ENCODE assay signal across 8 cellular contexts in the genomic region with DNA sequence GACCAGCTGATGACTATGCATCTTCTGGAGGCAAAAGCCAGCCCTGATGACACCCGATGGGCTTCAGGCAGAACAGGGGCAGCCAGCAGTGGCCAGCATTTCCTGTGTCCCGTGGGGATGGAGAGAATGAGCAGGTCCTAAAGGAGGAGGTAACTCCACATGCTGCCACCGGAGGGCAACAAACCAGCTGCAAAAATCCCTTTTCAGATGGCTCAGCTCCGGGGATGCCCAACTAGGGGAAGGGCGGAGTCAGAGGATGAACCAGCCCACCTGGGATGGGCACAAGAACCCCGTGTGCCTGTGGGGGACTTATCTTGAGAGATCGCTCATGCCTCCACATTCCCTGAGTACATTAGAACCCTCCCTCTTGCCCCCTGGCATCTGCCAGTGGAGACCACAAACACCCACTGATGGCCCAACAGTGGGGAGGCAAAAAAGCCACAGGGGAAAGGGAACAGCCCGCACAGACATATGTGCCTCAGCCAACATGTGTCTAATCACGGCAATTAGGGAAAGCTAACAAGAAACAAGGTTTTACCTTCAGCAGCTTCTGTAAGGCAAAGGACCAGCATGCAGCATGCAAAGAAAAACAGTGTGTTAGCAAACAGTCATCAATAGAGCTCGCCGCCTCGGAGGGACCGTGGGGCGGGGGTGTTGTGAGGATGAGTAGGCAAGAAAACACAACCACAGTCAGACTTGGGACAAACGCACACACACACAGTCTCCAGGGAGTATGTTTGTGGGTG.
DNase-seq lines count a peak whose midpoint lies in the region; ATAC-seq and TF ChIP-seq lines count a peak whose summit lies in the region.

No MANE protein-coding gene starts in this region.

- no peak overlapping the region for H2AK5ac ChIP-seq in H9 (ENCODE audit: insufficient read length, low read length)

- no peak overlapping the region for H2BK15ac ChIP-seq in H9 (ENCODE audit: low read depth, low read length)

- H3K9me3 Mint-ChIP-seq in H9 = no peaks in the 10 kb centered on the region; a peak in 1 of 5 replicates
- H3K9me3 Mint-ChIP-seq in stimulated activated effector memory CD8-positive, alpha-beta T cell treated with anti-CD3 and anti-CD28 coated beads, Interleukin-12 subunit alpha, Interleukin-12 subunit beta, amount 100 ng/mL, for 72 hours = no peaks in the 10 kb centered on the region

- no peaks in the 10 kb centered on the region for H3K79me2 ChIP-seq in H9 (ENCODE audit: insufficient read depth, low read length)
- no peaks in the 10 kb centered on the region for H3K79me2 ChIP-seq in hepatocyte

- CTCF ChIA-PET in BJ (lab: Yijun Ruan, JAX) = interaction anchor here (0.7 to 13.9 kb wide), 35 partner anchors 8 to 389 kb away, joined by 3 to 432 read pairs (median 5); a partner anchor contains a TSS

- POLR2A ChIA-PET in BJ (lab: Charles Lee) = no interaction called here

- no peak overlapping the region for H3T11ph ChIP-seq in H9 (ENCODE audit: low read length)

- no peak overlapping the region for H4K8ac ChIP-seq in H9 (replicated peaks; ENCODE audit: insufficient read length, low read depth, low read length)

- no peak overlapping the region for H3K14ac ChIP-seq in H9 (ENCODE audit: insufficient read depth, low read length)

- no CpG with 5 or more reads among the region's 15 CpGs for WGBS in H9 (ENCODE audit: extremely low coverage, insufficient read length, low lambda C conversion rate)
- 59% methylated on average over 14 of the region's 15 CpGs for WGBS in hepatocyte (ENCODE audit: low lambda C conversion rate, missing lambda C conversion rate)

- no peaks in the 10 kb centered on the region for H3K23me2 ChIP-seq in H9 (ENCODE audit: insufficient read length, low read depth, low read length, poor library complexity, severe bottlenecking)

- peak; percentile 32 for ATAC-seq in stimulated activated effector memory CD8-positive, alpha-beta T cell treated with anti-CD3 and anti-CD28 coated beads, Interleukin-12 subunit alpha, Interleukin-12 subunit beta, amount 100 ng/mL, for 72 hours

- H4K91ac ChIP-seq in H9 (ENCODE audit: insufficient read length, low read depth, low read length) = no peak overlapping the region

- peaks cover 2 to 16% (median 3%) of the 10 kb centered on the region in 3 experiments; a peak in 6 of 7 replicates for H3K36me3 Mint-ChIP-seq in H9 (ENCODE audit: insufficient read depth in 1 of 3, low read depth in 3 of 3)
- peaks cover 65% of the 10 kb centered on the region for H3K36me3 Mint-ChIP-seq in stimulated activated effector memory CD8-positive, alpha-beta T cell treated with anti-CD3 and anti-CD28 coated beads, Interleukin-12 subunit alpha, Interleukin-12 subunit beta, amount 100 ng/mL, for 72 hours

- H2BK20ac ChIP-seq in H9 (ENCODE audit: low read depth, low read length, poor library complexity, severe bottlenecking) = no peak overlapping the region

- H4K20me1 ChIP-seq in H9 (ENCODE audit: control insufficient read depth, insufficient read depth, insufficient read length) (no peaks in the 10 kb centered on the region), hepatocyte (ENCODE audit: insufficient read depth, poor library complexity, severe bottlenecking) (no peaks in the 10 kb centered on the region)

- no peak overlapping the region for H3K4ac ChIP-seq in H9 (ENCODE audit: low read depth, low read length)

- peaks cover 46% of the 10 kb centered on the region for H3K36me3 ChIP-seq in BJ (ENCODE audit: control insufficient read depth, insufficient read depth, low read length)
- no peaks in the 10 kb centered on the region for H3K36me3 ChIP-seq in hepatocyte (replicated peaks; ENCODE audit: insufficient read depth, low read depth)

- H3K4me1 ChIP-seq in H9 (ENCODE audit: insufficient read depth, low read length) (no peaks in the 10 kb centered on the region), hepatocyte (ENCODE audit: insufficient read depth) (no peaks in the 10 kb centered on the region)

- H3K4me3 ChIP-seq in BJ (ENCODE audit: low read depth, low read length) (no peak overlapping the region), hepatocyte (no peak overlapping the region)

- TF ChIP-seq CTCF in BJ (IDR thresholded peaks at IDR 0.05; ENCODE audit: insufficient read depth, low read depth, low read length) = peak; percentile 58
- peak; percentile 71 for TF ChIP-seq CTCF in H9 (conservative IDR thresholded peaks at IDR 0.05)
- TF ChIP-seq CTCF in hepatocyte (IDR thresholded peaks at IDR 0.05; ENCODE audit: poor library complexity) = peak; percentile 34

- H3K4me2 ChIP-seq in H9 (ENCODE audit: insufficient read depth, insufficient read length, low read length) (no peak overlapping the region), hepatocyte (no peak overlapping the region)

- no peaks in the 10 kb centered on the region for H3K79me1 ChIP-seq in H9 (ENCODE audit: insufficient read depth, low read depth, low read length, poor library complexity, severe bottlenecking)

- no peak overlapping the region for H3K27ac ChIP-seq in H9 (ENCODE audit: insufficient read length, low read depth, low read length)
- H3K27ac ChIP-seq in hepatocyte = no peak overlapping the region

- no peaks in the 10 kb centered on the region for H3K27me3 Mint-ChIP-seq in H9 (ENCODE audit: low read depth)

- DNase-seq in BJ (ENCODE audit: low read depth) (no peak), H9 (peak; percentile 90), NCI-H748 treated with DMSO at 0.1 percent for 48 hours (lab: John Stamatoyannopoulos, UW) (peak; percentile 83), hepatocyte (ENCODE audit: low spot score) (peak; percentile 52), cerebellum (ENCODE audit: low spot score) (no peak), NOMO-1 treated with DMSO at 0.1 percent for 48 hours (lab: John Stamatoyannopoulos, UW; ENCODE audit: unreplicated experiment) (no peak)
- peak; percentile 39 for DNase-seq in activated T-cell treated with anti-CD3 and anti-CD28 coated beads, Interleukin-2, amount 50 U/mL, for 1 hour
- peak in 1 of 2 donors; percentile 58 for DNase-seq in stimulated activated effector memory CD8-positive, alpha-beta T cell treated with anti-CD3 and anti-CD28 coated beads, Interleukin-12 subunit alpha, Interleukin-12 subunit beta, amount 100 ng/mL, for 72 hours (ENCODE audit: low spot score in 2 of 2)

- no peak overlapping the region for H3K23ac ChIP-seq in H9 (ENCODE audit: insufficient read length, low read depth, low read length)

- no peak overlapping the region for H2BK120ac ChIP-seq in H9 (ENCODE audit: low read depth, low read length, poor library complexity, severe bottlenecking)

- H3K4me3 Mint-ChIP-seq in H9 = no peak overlapping the region
- H3K4me3 Mint-ChIP-seq in stimulated activated effector memory CD8-positive, alpha-beta T cell treated with anti-CD3 and anti-CD28 coated beads, Interleukin-12 subunit alpha, Interleukin-12 subunit beta, amount 100 ng/mL, for 72 hours = no peak overlapping the region

- H3K4me1 Mint-ChIP-seq in H9 = peaks cover 10 to 14% of the 10 kb centered on the region in 2 experiments
- peaks cover 13% of the 10 kb centered on the region for H3K4me1 Mint-ChIP-seq in stimulated activated effector memory CD8-positive, alpha-beta T cell treated with anti-CD3 and anti-CD28 coated beads, Interleukin-12 subunit alpha, Interleukin-12 subunit beta, amount 100 ng/mL, for 72 hours

- no peak overlapping the region for H3K27ac Mint-ChIP-seq in H9
- H3K27ac Mint-ChIP-seq in stimulated activated effector memory CD8-positive, alpha-beta T cell treated with anti-CD3 and anti-CD28 coated beads, Interleukin-12 subunit alpha, Interleukin-12 subunit beta, amount 100 ng/mL, for 72 hours = no peak overlapping the region

- H4K5ac ChIP-seq in H9 (ENCODE audit: insufficient read length, low read depth, low read length) = no peak overlapping the region

- H2AFZ ChIP-seq in H9 (ENCODE audit: low read length) (no peak overlapping the region), hepatocyte (no peak overlapping the region)

- no peak overlapping the region for H3K9ac ChIP-seq in H9 (ENCODE audit: extremely low read depth, insufficient read length, low read length)

- H3K9me2 ChIP-seq in hepatocyte (replicated peaks; ENCODE audit: insufficient read depth) = no peaks in the 10 kb centered on the region

- no peak overlapping the region for H2BK5ac ChIP-seq in H9 (ENCODE audit: insufficient read length, low read length)

- H2BK12ac ChIP-seq in H9 (ENCODE audit: insufficient read length, low read depth, low read length) = no peak overlapping the region

- H3K27me3 ChIP-seq in BJ (ENCODE audit: control insufficient read depth, insufficient read depth, low read length) = no peaks in the 10 kb centered on the region
- H3K27me3 ChIP-seq in H9 (ENCODE audit: insufficient read depth, low read length) = no peaks in the 10 kb centered on the region
- no peaks in the 10 kb centered on the region for H3K27me3 ChIP-seq in hepatocyte

- no peak overlapping the region for H3K18ac ChIP-seq in H9 (ENCODE audit: insufficient read length, low read depth, low read length)

- H3K56ac ChIP-seq in H9 (ENCODE audit: insufficient read length, low read depth, low read length) = no peak overlapping the region

- no peaks in the 10 kb centered on the region for H3K9me3 ChIP-seq in H9 (ENCODE audit: control insufficient read depth, low read depth, low read length)
- no peaks in the 10 kb centered on the region for H3K9me3 ChIP-seq in hepatocyte (ENCODE audit: low read depth)

Comparison
In these comparisons a context has a peak if more than half of its experiments do, and no peak if none do; other contexts are left out.
1. DNase-seq: peak in H9 (single experiment), NCI-H748 treated with DMSO at 0.1 percent for 48 hours (single experiment), activated T-cell treated with anti-CD3 and anti-CD28 coated beads, Interleukin-2, amount 50 U/mL, for 1 hour (single experiment) and hepatocyte (single experiment); none in BJ (single experiment), cerebellum (single experiment) and NOMO-1 treated with DMSO at 0.1 percent for 48 hours (single experiment).
2. Peak in every context shown above with its lines, with median percentiles within 50 percentile points of each other: CTCF ChIP-seq.